ENCODE assay signal across 10 cellular contexts in the genomic region with DNA sequence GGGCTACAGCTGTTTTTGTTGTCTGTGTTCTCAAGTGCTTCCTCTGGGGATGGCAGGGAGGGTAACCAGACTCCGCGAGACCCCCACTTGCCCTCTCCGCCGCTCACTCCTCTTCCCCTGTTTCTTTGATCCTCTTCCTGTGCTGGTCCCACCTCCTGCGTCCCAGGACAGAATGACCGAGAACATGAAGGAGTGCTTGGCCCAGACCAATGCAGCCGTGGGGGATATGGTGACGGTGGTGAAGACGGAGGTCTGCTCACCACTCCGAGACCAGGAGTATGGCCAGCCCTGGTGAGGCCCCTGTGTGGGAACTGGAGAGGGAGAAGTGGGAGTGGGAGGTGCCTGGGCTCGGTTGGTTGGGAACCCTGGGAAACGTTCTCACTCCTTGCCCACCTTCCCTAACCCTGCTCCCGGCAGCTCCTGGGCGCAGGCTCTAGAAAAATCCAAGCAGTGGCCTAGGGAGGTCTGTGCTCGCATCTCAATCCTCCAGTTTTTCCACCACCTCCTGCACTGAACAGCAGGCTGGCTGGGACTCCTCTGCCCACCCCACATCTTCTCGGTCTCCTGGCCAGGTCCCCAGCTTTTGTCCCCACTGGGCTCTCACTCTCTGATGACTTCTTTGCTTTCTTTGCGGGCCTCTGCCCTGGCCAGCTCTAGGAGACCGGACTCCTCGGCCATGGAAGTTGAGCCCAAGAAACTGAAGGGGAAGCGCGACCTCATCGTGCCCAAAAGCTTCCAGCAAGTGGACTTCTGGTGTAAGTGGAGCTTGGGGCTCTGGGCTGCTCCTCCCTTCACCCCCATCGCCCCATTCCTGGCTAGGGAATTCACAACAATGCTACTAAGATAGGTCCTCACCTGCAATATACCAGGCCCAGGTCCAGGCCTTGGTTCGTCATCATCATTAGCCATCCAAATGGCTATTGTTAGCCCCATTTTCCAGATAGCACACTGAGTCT. TPM values are rescaled to one million over a fixed set of nuclear protein-coding genes. Genes with fewer than 3 reads are reported as not detected.
DNase-seq lines count a peak whose midpoint lies in the region; ATAC-seq and TF ChIP-seq lines count a peak whose summit lies in the region.
"Had no signal": no experiment of that assay in that cellular context is flagged by ENCODE, and none has a peak within 500 bp of the region (broad histone marks: within the 10 kb centered on the region; RNA-seq: fewer than 3 reads in every experiment).

No MANE protein-coding gene starts in this region.

- H3K4me1 ChIP-seq in skeletal muscle tissue (ENCODE audit: control insufficient read depth in 3 of 3, insufficient read depth in 3 of 3, low read length in 3 of 3), result peaks cover 14 to 18% (median 16%) of the 10 kb centered on the region in 3 donors

- peak overlapping the region; percentile 33 to 79 (median 77) for H3K9ac ChIP-seq in skeletal muscle tissue (ENCODE audit: low read depth in 1 of 3, low read length in 3 of 3)

- peaks cover 3 to 19% (median 17%) of the 10 kb centered on the region in 3 donors for H3K36me3 ChIP-seq in skeletal muscle tissue (ENCODE audit: control insufficient read depth in 3 of 3, insufficient read depth in 3 of 3, low read length in 3 of 3)

- DNase-seq in HFF-Myc (ENCODE audit: extremely low read depth, low read depth), result no peak
- DNase-seq in caudate nucleus (lab: John Stamatoyannopoulos, UW), result no peak
- no peak for DNase-seq in GOT3 (lab: John Stamatoyannopoulos, UW)
- no peak for DNase-seq in NCI-H510A treated with DMSO at 0.1 percent for 48 hours (lab: John Stamatoyannopoulos, UW)
- DNase-seq: foreskin melanocyte, GDM1 had no signal

- no peak for TF ChIP-seq CTCF in HFF-Myc (IDR thresholded peaks at IDR 0.05; ENCODE audit: low read depth, low read length, missing control alignments)

- peak overlapping the region; percentile 70 for H3K27ac ChIP-seq in caudate nucleus (ENCODE audit: low read depth, low read length)
- peak overlapping the region; percentile 55 for H3K27ac ChIP-seq in layer of hippocampus (ENCODE audit: low read depth, low read length)
- peak overlapping the region; percentile 70 for H3K27ac ChIP-seq in skeletal muscle tissue (ENCODE audit: low read depth, low read length)

- ATAC-seq in HG03097 (IDR thresholded peaks at IDR 0.05; ENCODE audit: low FRiP score, unreplicated experiment) (no peak), esophagus mucosa (no peak)

- H3K4me3 ChIP-seq in HFF-Myc (replicated peaks; ENCODE audit: low read depth, low read length) (peak overlapping the region; percentile 36), skeletal muscle tissue (ENCODE audit: low read length in 3 of 3) (peak overlapping the region in 1 of 3 donors; percentile 59)

- H3K27me3 ChIP-seq in layer of hippocampus (ENCODE audit: control insufficient read depth, insufficient read depth, low read length), result no peaks in the 10 kb centered on the region
- H3K27me3 ChIP-seq in skeletal muscle tissue (ENCODE audit: control insufficient read depth in 3 of 3, insufficient read depth in 3 of 3, low read length in 3 of 3), result no peaks in the 10 kb centered on the region

- H3K9me3 ChIP-seq in skeletal muscle tissue (ENCODE audit: control insufficient read depth in 3 of 3, low read length in 3 of 3), result no peaks in the 10 kb centered on the region

RNA-seq across cellular contexts. Expression of a gene that starts 35.4 kb away (rescaled TPM):
- total RNA-seq in skeletal muscle tissue (9.4 TPM), esophagus mucosa (5.7 TPM)
